ENCODE assay signal across 8 cellular contexts in genomic region chr15:92714071-92714456, GRCh38. TPM values are rescaled to one million over a fixed set of nuclear protein-coding genes. Genes with fewer than 3 reads are reported as not detected.
DNase-seq lines count a peak whose midpoint lies in the region; ATAC-seq, FAIRE-seq and TF ChIP-seq lines count a peak whose summit lies in the region.

No MANE protein-coding gene starts in this region.

- H4K20me1 ChIP-seq in osteoblast (ENCODE audit: insufficient read depth, low read length): no peaks in the 10 kb centered on the region

- FAIRE-seq in GM12891 (lab: Jason Lieb, UNC): peak; percentile 28

- no peaks in the 10 kb centered on the region for H3K27me3 ChIP-seq in A673 (replicated peaks; ENCODE audit: insufficient read depth, low read depth, low read length, poor library complexity)
- no peaks in the 10 kb centered on the region for H3K27me3 ChIP-seq in cardiac muscle cell
- H3K27me3 ChIP-seq in osteoblast (ENCODE audit: insufficient read depth, low read length): no peaks in the 10 kb centered on the region

- intact Hi-C loops in A673 (cut with micrococcal nuclease; ENCODE audit: unreplicated experiment): no loop called here

- H3K79me2 ChIP-seq in osteoblast (ENCODE audit: insufficient read depth, low read length): no peaks in the 10 kb centered on the region

- peak overlapping the region; percentile 97 for H2AFZ ChIP-seq in osteoblast (ENCODE audit: low read length)

- H3K4me3 Mint-ChIP-seq in activated naive CD8-positive, alpha-beta T cell treated with anti-CD3 and anti-CD28 coated beads for 36 hours: peak overlapping the region; percentile 67

- TF ChIP-seq CTCF in A673 (conservative IDR thresholded peaks at IDR 0.05; ENCODE audit: low read depth, low read length): no peak
- no peak for TF ChIP-seq CTCF in cardiac muscle cell (IDR thresholded peaks at IDR 0.05; ENCODE audit: low read depth, low read length)
- TF ChIP-seq CTCF in osteoblast (IDR thresholded peaks at IDR 0.05; ENCODE audit: extremely low read depth, low read depth, low read length): no peak

- CTCF ChIA-PET in A673 (lab: Charles Lee): interaction anchor here (0.6 to 1.4 kb wide), 9 partner anchors 20 to 617 kb away, joined by 3 to 21 read pairs (median 4); partner anchors contain the start of gene ST8SIA2

- H3K27me3 Mint-ChIP-seq in activated naive CD8-positive, alpha-beta T cell treated with anti-CD3 and anti-CD28 coated beads for 36 hours: peaks cover 7% of the 10 kb centered on the region

- no peaks in the 10 kb centered on the region for H3K9me3 Mint-ChIP-seq in activated naive CD8-positive, alpha-beta T cell treated with anti-CD3 and anti-CD28 coated beads for 36 hours

- peaks cover 7% of the 10 kb centered on the region for H3K4me1 Mint-ChIP-seq in activated naive CD8-positive, alpha-beta T cell treated with anti-CD3 and anti-CD28 coated beads for 36 hours

- peak; percentile 42 for DNase-seq in A673 (ENCODE audit: low spot score)
- peak; percentile 29 for DNase-seq in GM12891 (ENCODE audit: insufficient read length, low spot score)
- DNase-seq in activated naive CD8-positive, alpha-beta T cell treated with anti-CD3 and anti-CD28 coated beads for 36 hours: no peak
- peak; percentile 40 to 41 for DNase-seq in cardiac muscle cell (ENCODE audit: low read depth in 1 of 2, low spot score in 1 of 2)
- peak; percentile 93 for DNase-seq in osteoblast (ENCODE audit: insufficient read length, low spot score, missing footprints)
- no peak for DNase-seq in activated effector memory CD4-positive, alpha-beta T cell treated with anti-CD3 and anti-CD28 coated beads, Interleukin-2, amount 50 U/mL, for 16 hours
- no peak for DNase-seq in UCSD-AML1 (lab: John Stamatoyannopoulos, UW; ENCODE audit: unreplicated experiment)

- peak; percentile 29 for ATAC-seq in HG03439 (IDR thresholded peaks at IDR 0.05; ENCODE audit: unreplicated experiment)

- H3K9me3 ChIP-seq in A673 (ENCODE audit: low read depth, low read length, poor library complexity, severe bottlenecking) (peaks cover 3% of the 10 kb centered on the region), cardiac muscle cell (ENCODE audit: low read depth) (no peaks in the 10 kb centered on the region), osteoblast (ENCODE audit: low read depth, low read length) (no peaks in the 10 kb centered on the region)

- POLR2A ChIA-PET in A673 (lab: Charles Lee; ENCODE audit: low non-redundant PET): no interaction called here

- H3K36me3 Mint-ChIP-seq in activated naive CD8-positive, alpha-beta T cell treated with anti-CD3 and anti-CD28 coated beads for 36 hours: no peaks in the 10 kb centered on the region

- H3K4me1 ChIP-seq in A673 (ENCODE audit: insufficient read depth, low read length, poor library complexity, severe bottlenecking) (peaks cover 16% of the 10 kb centered on the region), cardiac muscle cell (ENCODE audit: low read depth) (no peaks in the 10 kb centered on the region), osteoblast (ENCODE audit: insufficient read depth, low read length) (peaks cover 7% of the 10 kb centered on the region)

- H3K36me3 ChIP-seq in A673 (ENCODE audit: insufficient read depth, low read length, poor library complexity, severe bottlenecking) (no peaks in the 10 kb centered on the region), cardiac muscle cell (no peaks in the 10 kb centered on the region), osteoblast (ENCODE audit: insufficient read depth, low read length) (no peaks in the 10 kb centered on the region)

- H3K27ac ChIP-seq in A673 (ENCODE audit: low read depth, low read length, poor library complexity, severe bottlenecking) (no peak overlapping the region), cardiac muscle cell (no peak overlapping the region), osteoblast (ENCODE audit: low read depth, low read length) (no peak overlapping the region)

- peak overlapping the region; percentile 96 for H3K4me2 ChIP-seq in osteoblast (ENCODE audit: insufficient read depth, low read length)

- no peak for TF ChIP-seq POLR2A in GM12891 (IDR thresholded peaks at IDR 0.05; ENCODE audit: low read depth, low read length)

- no peak overlapping the region for H3K27ac Mint-ChIP-seq in activated naive CD8-positive, alpha-beta T cell treated with anti-CD3 and anti-CD28 coated beads for 36 hours

- no TSS peak for BruUV-seq in A673 (replicated peaks; lab: Mats Ljungman, UMichigan)

- H3K4me3 ChIP-seq in A673 (ENCODE audit: low read depth, low read length, poor library complexity, severe bottlenecking) (peak overlapping the region; percentile 58), cardiac muscle cell (peak overlapping the region; percentile 59), osteoblast (ENCODE audit: insufficient read depth, low read length) (peak overlapping the region; percentile 74)

TF ChIP-seq in GM12891, 5 proteins besides CTCF, POLR2A, EP300 and RAD21:
- TF ChIP-seq TAF1 (IDR thresholded peaks at IDR 0.05; ENCODE audit: low read depth, low read length) (no peak), POU2F2 (IDR thresholded peaks at IDR 0.05; ENCODE audit: low read depth, low read length) (no peak), POLR2AphosphoS5 (IDR thresholded peaks at IDR 0.05; ENCODE audit: low read depth, low read length) (no peak), SPI1 (IDR thresholded peaks at IDR 0.05; ENCODE audit: low read depth, low read length) (no peak), PAX5 (IDR thresholded peaks at IDR 0.05; ENCODE audit: insufficient read depth, low read length, severe bottlenecking) (no peak)

RNA-seq across cellular contexts. Expression of gene FAM174B, which starts 58.5 kb away (rescaled TPM):
- total RNA-seq in A673 (2021) (2.7 and 3.7 TPM in 2 replicates), cardiac muscle cell (9.3 and 16.3 TPM in 2 replicates), osteoblast (2.1 and 5.1 TPM in 2 replicates)
- 28.6 TPM for polyA plus RNA-seq in GM12891 (2012; ENCODE audit: low read depth, missing spikeins)
- total RNA-seq in activated naive CD8-positive, alpha-beta T cell treated with anti-CD3 and anti-CD28 coated beads for 36 hours: 1 to 10 TPM; 5.7 to 6.4 TPM
- 22.0 and 30.2 TPM in 2 replicates for polyA plus RNA-seq in cardiac muscle cell

Comparison
In these comparisons a context has a peak if more than half of its experiments do, and no peak if none do; other contexts are left out.
1. DNase-seq: peak in A673 (single experiment), GM12891 (single experiment), cardiac muscle cell (2 of 2) and osteoblast (single experiment); none in activated naive CD8-positive, alpha-beta T cell treated with anti-CD3 and anti-CD28 coated beads for 36 hours (single experiment), activated effector memory CD4-positive, alpha-beta T cell treated with anti-CD3 and anti-CD28 coated beads, Interleukin-2, amount 50 U/mL, for 16 hours (single experiment) and UCSD-AML1 (single experiment).
2. Peak in every context shown above with its lines, with median percentiles within 50 percentile points of each other: H3K4me3 ChIP-seq.